In genomic region chr3:195442573-195443390, GRCh38 we compare ENCODE assay signal across 8 cellular contexts. TPM values are rescaled to one million over a fixed set of nuclear protein-coding genes. Genes with fewer than 3 reads are reported as not detected.
DNase-seq lines count a peak whose midpoint lies in the region; ATAC-seq and TF ChIP-seq lines count a peak whose summit lies in the region.

Gene ACAP2, minus strand, starts transcription at chr3:195443020. Its CDS starts 173 bp downstream, at chr3:195442847.

- WGBS in heart right ventricle, 2 donors = 0% methylated on average over 100 to 106 of the region's 106 CpGs

- DNase-seq in GM13976 (ENCODE audit: low spot score) = peak; percentile 100
- DNase-seq in NCI-H146 treated with DMSO at 0.1 percent for 48 hours (lab: John Stamatoyannopoulos, UW; ENCODE audit: unreplicated experiment) = peak; percentile 100
- peak; percentile 98 for DNase-seq in amniotic epithelial cell (ENCODE audit: low read depth)
- peak; percentile 100 for DNase-seq in heart right ventricle
- DNase-seq in posterior vena cava (ENCODE audit: low spot score) = peak; percentile 100
- DNase-seq in upper lobe of right lung = peak; percentile 100

- TF ChIP-seq CTCF in GM13976 (IDR thresholded peaks at IDR 0.05; ENCODE audit: borderline replicate concordance, control extremely low read depth, extremely low read depth, insufficient read depth, missing control alignments) (no peak), heart right ventricle (IDR thresholded peaks at IDR 0.05) (peak in 1 of 9 donors; percentile 17), upper lobe of right lung (IDR thresholded peaks at IDR 0.05) (no peak)

- H3K4me3 ChIP-seq in heart right ventricle (peak within 1 kb of the TSS; percentile 67 to 100 (median 96)), upper lobe of right lung (peak within 1 kb of the TSS; percentile 99)

- no peaks in the 10 kb centered on the region for H3K27me3 ChIP-seq in heart right ventricle
- H3K27me3 ChIP-seq in upper lobe of right lung = no peaks in the 10 kb centered on the region

- H3K36me3 ChIP-seq in heart right ventricle = no peaks in the 10 kb centered on the region
- H3K36me3 ChIP-seq in upper lobe of right lung = no peaks in the 10 kb centered on the region

- H3K9me3 ChIP-seq in heart right ventricle (no peaks in the 10 kb centered on the region), upper lobe of right lung (no peaks in the 10 kb centered on the region)

- H3K4me1 ChIP-seq in heart right ventricle = peaks cover 0 to 40% (median 31%) of the 10 kb centered on the region in 9 donors
- H3K4me1 ChIP-seq in upper lobe of right lung = peaks cover 28% of the 10 kb centered on the region

- intact Hi-C loops in T-helper 1 cell treated with Interleukin-12 subunit alpha and Interleukin-12 subunit beta and Interleukin-4 antibody, amounts not matched to agents 30 ng/mL and 1 ng/mL, for 36 hours (cut with micrococcal nuclease) = loop anchor here (1.0 to 5.0 kb wide), 14 partner anchors 16 to 956 kb away; partner anchors contain the start of genes ATP13A3, FAM43A, LSG1 and PPP1R2
- intact Hi-C loops in heart right ventricle (cut with DNase I) = loop anchor here in 4 of 10 donors (5.0 to 10.0 kb wide), 5 partner anchors 80 to 768 kb away; partner anchors contain the start of genes LSG1 (in 1 of the 4) and XXYLT1 (in 1 of the 4)
- intact Hi-C loops in posterior vena cava (cut with DNase I) = no loop called here
- intact Hi-C loops in upper lobe of right lung (cut with DNase I) = no loop called here

- H3K27ac ChIP-seq in heart right ventricle (peak within 1 kb of the TSS; percentile 86 to 99 (median 97)), upper lobe of right lung (peak within 1 kb of the TSS; percentile 91)

- ATAC-seq in HG02870 (IDR thresholded peaks at IDR 0.05; ENCODE audit: unreplicated experiment) (peak; percentile 93), heart right ventricle (peak; percentile 97 to 100 (median 99)), upper lobe of right lung (peak; percentile 98)

- in situ Hi-C loops in GM13976 (cut with MboI; ENCODE audit: low sequenced_read_pairs, unreplicated experiment) = no loop called here

RNA-seq across cellular contexts. Expression of gene ACAP2, which starts in this region (rescaled TPM):
- total RNA-seq in T-helper 1 cell treated with Interleukin-12 subunit alpha and Interleukin-12 subunit beta and Interleukin-4 antibody, amounts not matched to agents 30 ng/mL and 1 ng/mL, for 36 hours = 64.9 and 71.5 TPM in 2 replicates
- 10 to 100 TPM; 13.3 to 26.7 (median 15.8) TPM for total RNA-seq in heart right ventricle
- 1 to 10 TPM; 4.3 to 5.6 TPM for polyA plus RNA-seq in heart right ventricle
- total RNA-seq in posterior vena cava = 10 to 100 TPM; 46.8 to 48.4 TPM
- 60.3 TPM for total RNA-seq in upper lobe of right lung

Comparison
In these comparisons a context has a peak if more than half of its experiments do, and no peak if none do; other contexts are left out.
1. Peak in every context shown above with its lines: DNase-seq, ATAC-seq, H3K4me3 ChIP-seq and H3K27ac ChIP-seq.